ENCODE assay signal across 8 cellular contexts in genomic region chr12:3076730-3077571, GRCh38. TPM values are rescaled to one million over a fixed set of nuclear protein-coding genes. Genes with fewer than 3 reads are reported as not detected.
DNase-seq lines count a peak whose midpoint lies in the region; ATAC-seq and TF ChIP-seq lines count a peak whose summit lies in the region.

Gene TSPAN9, plus strand, starts transcription at chr12:3077379. Its CDS starts 123,815 bp downstream, at chr12:3201194.

- H3K9me3 Mint-ChIP-seq in T-cell, result no peaks in the 10 kb centered on the region

- H3K9ac ChIP-seq in BLaER1 (peak within 1 kb of the TSS; percentile 79), HUES64 (ENCODE audit: low read depth, low read length) (peak within 1 kb of the TSS; percentile 65)

- peaks cover 0 to 10% of the 10 kb centered on the region in 2 donors for H3K27me3 Mint-ChIP-seq in T-cell

- H3K9me3 ChIP-seq in BLaER1 (no peaks in the 10 kb centered on the region), HUES64 (ENCODE audit: insufficient read depth, low read depth, low read length) (no peaks in the 10 kb centered on the region), vagina (no peaks in the 10 kb centered on the region)

- no peaks in the 10 kb centered on the region for H3K36me3 Mint-ChIP-seq in T-cell

- POLR2A ChIA-PET in T-cell (lab: Charles Lee), result no interaction called here

- 2% methylated on average over 88 of the region's 95 CpGs for WGBS in HUES64

- peaks cover 0 to 20% (median 12%) of the 10 kb centered on the region in 3 donors for H3K4me1 Mint-ChIP-seq in T-cell

- CTCF ChIA-PET in T-cell (lab: Charles Lee), result interaction anchor here in 1 of 2 donors (0.5 kb wide), 1 partner anchor 270 kb away, joined by 4 read pairs; no protein-coding TSS in a partner anchor

- peak in 1 of 2 donors; percentile 20 for TF ChIP-seq POLR2A in vagina (IDR thresholded peaks at IDR 0.05)

- peak within 1 kb of the TSS; percentile 98 for H3K4me2 ChIP-seq in BLaER1

- DNase-seq in T-cell, result peak; percentile 13 to 76 (median 50)
- peak in 36 of 56 donors; percentile 4 to 71 (median 45) for DNase-seq in amygdala (lab: John Stamatoyannopoulos, UW)
- peak; percentile 92 for DNase-seq in left ventricle myocardium superior
- peak; percentile 42 for DNase-seq in putamen (ENCODE audit: low spot score)
- no peak for DNase-seq in vagina (ENCODE audit: extremely low spot score in 2 of 2)

- H3K4me1 ChIP-seq in BLaER1 (peaks cover 50% of the 10 kb centered on the region), HUES64 (ENCODE audit: insufficient read depth, low read length) (peaks cover 6% of the 10 kb centered on the region), vagina (peaks cover 37% of the 10 kb centered on the region)

- ATAC-seq in GM19438 (IDR thresholded peaks at IDR 0.05; ENCODE audit: low read depth, unreplicated experiment) (peak; percentile 69), T-cell (replicated peaks in 1 of 4) (peak; percentile 84 to 86 (median 84)), left ventricle myocardium superior (peak; percentile 91)

- H3K36me3 ChIP-seq in BLaER1, result no peaks in the 10 kb centered on the region
- no peaks in the 10 kb centered on the region for H3K36me3 ChIP-seq in HUES64 (ENCODE audit: insufficient read depth, low read length)
- no peaks in the 10 kb centered on the region for H3K36me3 ChIP-seq in vagina

- TF ChIP-seq CTCF in vagina (IDR thresholded peaks at IDR 0.05), result no peak

- H3K27ac Mint-ChIP-seq in T-cell, result no peak within 1 kb of the TSS

- peak within 1 kb of the TSS; percentile 72 for H3K27ac ChIP-seq in BLaER1
- H3K27ac ChIP-seq in HUES64 (ENCODE audit: low read depth, low read length), result no peak within 1 kb of the TSS
- H3K27ac ChIP-seq in vagina, result peak within 1 kb of the TSS; percentile 96

- intact Hi-C loops in left ventricle myocardium superior (cut with micrococcal nuclease), result loop anchor here (10.0 kb wide), 1 partner anchor 48 kb away; no protein-coding TSS in a partner anchor
- intact Hi-C loops in vagina (cut with DNase I), result loop anchor here (10.0 kb wide), 2 partner anchors 58 to 128 kb away; no protein-coding TSS in a partner anchor

- no peaks in the 10 kb centered on the region for H3K27me3 ChIP-seq in BLaER1
- peaks cover 23% of the 10 kb centered on the region for H3K27me3 ChIP-seq in HUES64 (ENCODE audit: insufficient read depth, low read length)
- H3K27me3 ChIP-seq in vagina, result no peaks in the 10 kb centered on the region

- peak within 1 kb of the TSS; percentile 74 to 81 (median 77) for H3K4me3 Mint-ChIP-seq in T-cell

- H4K20me1 ChIP-seq in BLaER1, result no peaks in the 10 kb centered on the region

- peak within 1 kb of the TSS; percentile 79 for H3K4me3 ChIP-seq in BLaER1
- peak within 1 kb of the TSS; percentile 72 for H3K4me3 ChIP-seq in HUES64 (ENCODE audit: low read length)
- H3K4me3 ChIP-seq in vagina, result peak within 1 kb of the TSS; percentile 76 to 81

RNA-seq across cellular contexts. Expression of gene TSPAN9, which starts in this region (rescaled TPM):
- 15.4 TPM for polyA plus RNA-seq in HUES64 (2013, experiment 1 of 2)
- polyA plus RNA-seq in HUES64 (2013, experiment 2 of 2), result 16.8 TPM
- total RNA-seq in T-cell (1 to 10 TPM in 1 of 5 donors, under 1 TPM in 4; 0.56 to 1.1 (median 0.70) TPM), left ventricle myocardium superior (159 TPM), vagina (32.2 TPM)

Comparison
In these comparisons a context has a peak if more than half of its experiments do, and no peak if none do; other contexts are left out.
1. RNA of gene TSPAN9 (total RNA-seq): 159 TPM in left ventricle myocardium superior (single experiment) and 32.2 TPM in vagina (single experiment); 0.56 to 1.1 TPM in T-cell; every median in the first group is over 10 times any median in the second.
2. DNase-seq: peak in T-cell (34 of 34), amygdala (36 of 56), left ventricle myocardium superior (single experiment) and putamen (single experiment); none in vagina (0 of 2).
3. Peak in every context shown above with its lines, with median percentiles within 50 percentile points of each other: H3K4me3 ChIP-seq and ATAC-seq.